Comparison of ENCODE assay signal across 9 cellular contexts in the genomic region with DNA sequence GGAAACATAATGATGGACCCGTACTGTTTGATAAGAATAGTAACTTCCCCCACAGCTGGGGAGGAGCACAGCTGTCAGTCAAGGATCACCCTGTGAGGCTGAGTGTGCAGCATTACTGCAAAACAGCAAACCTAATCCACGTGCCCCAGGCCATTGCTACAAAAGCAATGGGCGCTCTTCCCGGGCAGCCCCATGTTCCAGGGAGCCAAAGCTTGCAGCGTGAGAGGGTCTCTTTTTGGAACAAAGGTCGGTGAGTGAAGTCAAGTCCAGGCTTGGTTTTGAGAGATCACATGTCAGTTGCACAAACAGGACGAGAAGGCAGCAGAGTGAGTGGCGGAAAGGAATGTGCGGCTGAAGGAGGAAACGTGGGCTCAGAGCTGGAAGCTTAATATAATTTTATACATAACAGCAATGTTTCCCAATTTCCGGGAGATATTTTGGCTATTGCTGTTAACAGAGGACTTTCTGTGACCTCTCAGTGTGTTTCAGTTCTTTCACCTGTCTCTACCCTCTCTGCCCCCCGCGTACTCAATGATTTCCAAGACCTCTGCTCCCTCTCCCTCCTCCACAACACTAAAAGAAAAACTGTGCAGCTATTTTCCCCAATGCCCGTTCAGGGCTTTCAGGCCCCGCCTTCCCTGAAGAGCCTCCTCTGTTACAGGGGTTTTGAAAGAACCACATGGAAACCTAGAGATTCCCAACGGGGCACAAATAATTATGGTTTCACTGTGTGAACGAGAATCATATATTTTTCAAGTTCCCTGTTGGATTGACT.
DNase-seq lines count a peak whose midpoint lies in the region; ATAC-seq and TF ChIP-seq lines count a peak whose summit lies in the region.
"Had no signal": no experiment of that assay in that cellular context is flagged by ENCODE, and none has a peak within 500 bp of the region (broad histone marks: within the 10 kb centered on the region; RNA-seq: fewer than 3 reads in every experiment).

No MANE protein-coding gene starts in this region.

- no peak for TF ChIP-seq CTCF in lower lobe of right lung (IDR thresholded peaks at IDR 0.05)

- H3K4me3 Mint-ChIP-seq in activated naive CD8-positive, alpha-beta T cell treated with anti-CD3 and anti-CD28 coated beads, Interleukin-2, amount 50 U/mL, for 24 hours, result peak overlapping the region; percentile 29

- no peaks in the 10 kb centered on the region for H3K36me3 ChIP-seq in lower lobe of right lung

- peaks cover 30% of the 10 kb centered on the region for H3K4me1 ChIP-seq in lower lobe of right lung

- in situ Hi-C loops in ACHN (cut with HindIII; ENCODE audit: low pct_ligation_motif_present, low pct_unique_long_range_greater_than_20kb, low sequenced_read_pairs), result no loop called here

- intact Hi-C loops in lower lobe of right lung (cut with DNase I), result no loop called here

- ATAC-seq in HG03432 (IDR thresholded peaks at IDR 0.05; ENCODE audit: unreplicated experiment), result peak; percentile 67
- ATAC-seq in activated naive CD8-positive, alpha-beta T cell treated with anti-CD3 and anti-CD28 coated beads, Interleukin-2, amount 50 U/mL, for 24 hours, result no peak
- peak; percentile 73 for ATAC-seq in lower lobe of right lung
- ATAC-seq in HG03442 (IDR thresholded peaks at IDR 0.05; ENCODE audit: unreplicated experiment), result no peak

- H3K36me3 Mint-ChIP-seq in activated naive CD8-positive, alpha-beta T cell treated with anti-CD3 and anti-CD28 coated beads, Interleukin-2, amount 50 U/mL, for 24 hours (ENCODE audit: low read depth), result no peaks in the 10 kb centered on the region

- H3K4me3 ChIP-seq in lower lobe of right lung, result peak overlapping the region; percentile 20

- peak; percentile 35 for DNase-seq in ACHN
- DNase-seq in activated naive CD8-positive, alpha-beta T cell treated with anti-CD3 and anti-CD28 coated beads, Interleukin-2, amount 50 U/mL, for 24 hours, result no peak
- peak; percentile 47 for DNase-seq in lower lobe of right lung
- DNase-seq in superior temporal gyrus (ENCODE audit: extremely low spot score), result no peak
- no peak for DNase-seq in COLO829 (ENCODE audit: low spot score)
- no peak for DNase-seq in A172 (ENCODE audit: low spot score)
- DNase-seq: central memory CD4-positive, alpha-beta T cell had no signal

- no peaks in the 10 kb centered on the region for H3K9me3 ChIP-seq in lower lobe of right lung

- H3K27ac Mint-ChIP-seq in activated naive CD8-positive, alpha-beta T cell treated with anti-CD3 and anti-CD28 coated beads, Interleukin-2, amount 50 U/mL, for 24 hours, result no peak overlapping the region

- H3K27me3 ChIP-seq in lower lobe of right lung (ENCODE audit: low read depth), result no peaks in the 10 kb centered on the region

- peaks cover 21% of the 10 kb centered on the region for H3K27me3 Mint-ChIP-seq in activated naive CD8-positive, alpha-beta T cell treated with anti-CD3 and anti-CD28 coated beads, Interleukin-2, amount 50 U/mL, for 24 hours

- H3K4me1 Mint-ChIP-seq in activated naive CD8-positive, alpha-beta T cell treated with anti-CD3 and anti-CD28 coated beads, Interleukin-2, amount 50 U/mL, for 24 hours, result peaks cover 12% of the 10 kb centered on the region

- no peaks in the 10 kb centered on the region for H3K9me3 Mint-ChIP-seq in activated naive CD8-positive, alpha-beta T cell treated with anti-CD3 and anti-CD28 coated beads, Interleukin-2, amount 50 U/mL, for 24 hours

- peak overlapping the region; percentile 43 for H3K27ac ChIP-seq in lower lobe of right lung

Comparison
In these comparisons a context has a peak if more than half of its experiments do, and no peak if none do; other contexts are left out.
1. DNase-seq: peak in ACHN (single experiment) and lower lobe of right lung (single experiment); none in activated naive CD8-positive, alpha-beta T cell treated with anti-CD3 and anti-CD28 coated beads, Interleukin-2, amount 50 U/mL, for 24 hours (single experiment), superior temporal gyrus (single experiment), COLO829 (single experiment) and A172 (single experiment).
2. ATAC-seq: peak in HG03432 (single experiment) and lower lobe of right lung (2 of 2); none in activated naive CD8-positive, alpha-beta T cell treated with anti-CD3 and anti-CD28 coated beads, Interleukin-2, amount 50 U/mL, for 24 hours (single experiment) and HG03442 (single experiment).